9 cellular contexts compared by ENCODE assay signal in genomic region chr1:52634111-52634510, GRCh38. TPM values are rescaled to one million over a fixed set of nuclear protein-coding genes. Genes with fewer than 3 reads are reported as not detected.
A peak's percentile ranks its signal among the peaks of the same experiment; 100 is the strongest.
DNase-seq lines count a peak whose midpoint lies in the region; ATAC-seq and TF ChIP-seq lines count a peak whose summit lies in the region.
"Had no signal": no experiment of that assay in that cellular context is flagged by ENCODE, and none has a peak within 500 bp of the region (broad histone marks: within the 10 kb centered on the region; RNA-seq: fewer than 3 reads in every experiment).

No MANE protein-coding gene starts in this region.

- H3K27me3 Mint-ChIP-seq in Calu3 (ENCODE audit: unreplicated experiment), result peaks cover 34% of the 10 kb centered on the region
- peaks cover 4% of the 10 kb centered on the region for H3K27me3 Mint-ChIP-seq in T-helper 1 cell treated with Interleukin-12 subunit alpha and Interleukin-12 subunit beta and Interleukin-4 antibody, amounts not matched to agents 30 μg/mL and 1 μg/mL, for 36 hours (ENCODE audit: low read depth)
- H3K27me3 Mint-ChIP-seq in activated naive CD8-positive, alpha-beta T cell treated with anti-CD3 and anti-CD28 coated beads, Interleukin-2, amount 10 ng/mL, durations not matched to agents 7 days and 5 days, result peaks cover 2% of the 10 kb centered on the region

- no TSS peak for BruUV-seq in Calu3 (replicated peaks; lab: Mats Ljungman, UMichigan)

- H3K9me3 Mint-ChIP-seq in Calu3 (ENCODE audit: low read depth, unreplicated experiment), result no peaks in the 10 kb centered on the region
- no peaks in the 10 kb centered on the region for H3K9me3 Mint-ChIP-seq in T-helper 1 cell treated with Interleukin-12 subunit alpha and Interleukin-12 subunit beta and Interleukin-4 antibody, amounts not matched to agents 30 μg/mL and 1 μg/mL, for 36 hours
- no peaks in the 10 kb centered on the region for H3K9me3 Mint-ChIP-seq in activated naive CD8-positive, alpha-beta T cell treated with anti-CD3 and anti-CD28 coated beads, Interleukin-2, amount 10 ng/mL, durations not matched to agents 7 days and 5 days

- TF ChIP-seq CTCF in Calu3 (IDR thresholded peaks at IDR 0.05; ENCODE audit: unreplicated experiment), result no peak
- no peak for TF ChIP-seq CTCF in neutrophil (IDR thresholded peaks at IDR 0.05)

- CTCF ChIA-PET in Calu3 (lab: Charles Lee), result interaction anchor here (0.5 kb wide), 1 partner anchor 144 kb away, joined by 4 read pairs; no protein-coding TSS in a partner anchor

- no peak for DNase-seq in Calu3
- DNase-seq in activated naive CD8-positive, alpha-beta T cell treated with anti-CD3 and anti-CD28 coated beads, Interleukin-2, amount 10 ng/mL, durations not matched to agents 7 days and 5 days, result peak; percentile 40
- no peak for DNase-seq in NCI-H1417 (lab: John Stamatoyannopoulos, UW)
- no peak for DNase-seq in OCI-M2 (lab: John Stamatoyannopoulos, UW; ENCODE audit: unreplicated experiment)
- DNase-seq: left ventricle myocardium inferior had no signal

- ATAC-seq in activated naive CD8-positive, alpha-beta T cell treated with anti-CD3 and anti-CD28 coated beads, Interleukin-2, amount 10 ng/mL, durations not matched to agents 7 days and 5 days (ENCODE audit: low read depth), result no peak
- no peak for ATAC-seq in GM21786 (IDR thresholded peaks at IDR 0.05; ENCODE audit: unreplicated experiment)

- H3K4me3 ChIP-seq in neutrophil (ENCODE audit: low read depth in 1 of 2, low read length in 1 of 2), result peak overlapping the region in 1 of 2 experiments; percentile 61

- no peaks in the 10 kb centered on the region for H3K36me3 Mint-ChIP-seq in Calu3 (ENCODE audit: insufficient read depth, unreplicated experiment)
- peaks cover 10% of the 10 kb centered on the region for H3K36me3 Mint-ChIP-seq in T-helper 1 cell treated with Interleukin-12 subunit alpha and Interleukin-12 subunit beta and Interleukin-4 antibody, amounts not matched to agents 30 μg/mL and 1 μg/mL, for 36 hours (ENCODE audit: low read depth)
- peaks cover 15% of the 10 kb centered on the region for H3K36me3 Mint-ChIP-seq in activated naive CD8-positive, alpha-beta T cell treated with anti-CD3 and anti-CD28 coated beads, Interleukin-2, amount 10 ng/mL, durations not matched to agents 7 days and 5 days

- peaks cover 78 to 85% of the 10 kb centered on the region in 2 experiments for H3K4me1 ChIP-seq in neutrophil (ENCODE audit: control insufficient read depth in 1 of 2, insufficient read depth in 1 of 2, low read depth in 1 of 2, low read length in 1 of 2)

- H3K4me1 Mint-ChIP-seq in Calu3 (ENCODE audit: low read depth, unreplicated experiment), result peaks cover 7% of the 10 kb centered on the region
- peaks cover 57% of the 10 kb centered on the region for H3K4me1 Mint-ChIP-seq in T-helper 1 cell treated with Interleukin-12 subunit alpha and Interleukin-12 subunit beta and Interleukin-4 antibody, amounts not matched to agents 30 μg/mL and 1 μg/mL, for 36 hours (ENCODE audit: low read depth)
- peaks cover 57% of the 10 kb centered on the region for H3K4me1 Mint-ChIP-seq in activated naive CD8-positive, alpha-beta T cell treated with anti-CD3 and anti-CD28 coated beads, Interleukin-2, amount 10 ng/mL, durations not matched to agents 7 days and 5 days

- H3K9me3 ChIP-seq in neutrophil, result no peaks in the 10 kb centered on the region
- H3K9me3 ChIP-seq: left ventricle myocardium inferior had no signal

- peak overlapping the region; percentile 92 for H3K27ac ChIP-seq in neutrophil
- H3K27ac ChIP-seq: left ventricle myocardium inferior had no signal

- intact Hi-C loops in Calu3 (cut with micrococcal nuclease; ENCODE audit: unreplicated experiment), result no loop called here

- POLR2A ChIA-PET in activated naive CD8-positive, alpha-beta T cell treated with anti-CD3 and anti-CD28 coated beads, Interleukin-2, amount 10 ng/mL, durations not matched to agents 7 days and 5 days (lab: Charles Lee), result interaction anchor here (0.8 to 4.9 kb wide), 4 partner anchors 30 to 269 kb away, joined by 3 to 34 read pairs (median 21); partner anchors contain the start of gene TUT4

- no peaks in the 10 kb centered on the region for H3K27me3 ChIP-seq in neutrophil

- H3K4me3 Mint-ChIP-seq in Calu3 (ENCODE audit: low read depth, unreplicated experiment), result peak overlapping the region; percentile 45
- peak overlapping the region; percentile 86 for H3K4me3 Mint-ChIP-seq in T-helper 1 cell treated with Interleukin-12 subunit alpha and Interleukin-12 subunit beta and Interleukin-4 antibody, amounts not matched to agents 30 μg/mL and 1 μg/mL, for 36 hours
- H3K4me3 Mint-ChIP-seq in activated naive CD8-positive, alpha-beta T cell treated with anti-CD3 and anti-CD28 coated beads, Interleukin-2, amount 10 ng/mL, durations not matched to agents 7 days and 5 days, result peak overlapping the region; percentile 88

- no peak overlapping the region for H3K27ac Mint-ChIP-seq in Calu3 (ENCODE audit: unreplicated experiment)
- H3K27ac Mint-ChIP-seq in T-helper 1 cell treated with Interleukin-12 subunit alpha and Interleukin-12 subunit beta and Interleukin-4 antibody, amounts not matched to agents 30 μg/mL and 1 μg/mL, for 36 hours, result peak overlapping the region; percentile 91
- H3K27ac Mint-ChIP-seq in activated naive CD8-positive, alpha-beta T cell treated with anti-CD3 and anti-CD28 coated beads, Interleukin-2, amount 10 ng/mL, durations not matched to agents 7 days and 5 days, result peak overlapping the region; percentile 95

- no peaks in the 10 kb centered on the region for H3K36me3 ChIP-seq in neutrophil
- H3K36me3 ChIP-seq: left ventricle myocardium inferior had no signal

RNA-seq across cellular contexts. Expression of gene SHISAL2A, which starts 1.1 kb away (rescaled TPM):
- not detected in 2 replicates for total RNA-seq in Calu3 (2022)
- total RNA-seq in activated naive CD8-positive, alpha-beta T cell treated with anti-CD3 and anti-CD28 coated beads, Interleukin-2, amount 10 ng/mL, durations not matched to agents 7 days and 5 days, result 10 to 100 TPM; 27.9 to 28.8 TPM
- total RNA-seq: left ventricle myocardium inferior, LHCN-M2 had no signal

RNA-seq across cellular contexts. Expression of gene GPX7, which starts 31.9 kb away (rescaled TPM):
- total RNA-seq in Calu3 (2022), result not detected in 2 replicates
- total RNA-seq in activated naive CD8-positive, alpha-beta T cell treated with anti-CD3 and anti-CD28 coated beads, Interleukin-2, amount 10 ng/mL, durations not matched to agents 7 days and 5 days, result 10 to 100 TPM; 13.5 to 13.9 TPM

Comparison
In these comparisons a context has a peak if more than half of its experiments do, and no peak if none do; other contexts are left out.
1. RNA of gene SHISAL2A, which starts 1.1 kb away (total RNA-seq): 27.9 to 28.8 TPM in activated naive CD8-positive, alpha-beta T cell treated with anti-CD3 and anti-CD28 coated beads, Interleukin-2, amount 10 ng/mL, durations not matched to agents 7 days and 5 days; not detected in Calu3; every median in the first group is over 10 times any median in the second.
2. RNA of gene GPX7, which starts 31.9 kb away (total RNA-seq): 13.5 to 13.9 TPM in activated naive CD8-positive, alpha-beta T cell treated with anti-CD3 and anti-CD28 coated beads, Interleukin-2, amount 10 ng/mL, durations not matched to agents 7 days and 5 days; not detected in Calu3; every median in the first group is over 10 times any median in the second.
3. Peak in every context shown above with its lines, with median percentiles within 50 percentile points of each other: H3K4me3 Mint-ChIP-seq.